In genomic region chr14:96568646-96569045, GRCh38 we compare ENCODE assay signal across 18 cellular contexts.
DNase-seq lines count a peak whose midpoint lies in the region; TF ChIP-seq lines count a peak whose summit lies in the region.
"Had no signal": no experiment of that assay in that cellular context is flagged by ENCODE, and none has a peak within 500 bp of the region (broad histone marks: within the 10 kb centered on the region; RNA-seq: fewer than 3 reads in every experiment).

No MANE protein-coding gene starts in this region.

- H3K9me2 ChIP-seq in Karpas-422 (replicated peaks; ENCODE audit: insufficient read depth, low read length): no peaks in the 10 kb centered on the region

- H3K4me2 ChIP-seq in Karpas-422 (ENCODE audit: low read depth, low read length, poor library complexity, severe bottlenecking): no peak overlapping the region
- H3K4me2 ChIP-seq: BLaER1 treated with 17β-estradiol and CSF1 and Interleukin-3, amounts not matched to agents 10 nM and 100 nM had no signal

- no peaks in the 10 kb centered on the region for H3K9me3 ChIP-seq in Karpas-422 (ENCODE audit: low read length)
- H3K9me3 ChIP-seq: BLaER1 treated with 17β-estradiol and CSF1 and Interleukin-3, amounts not matched to agents 10 nM and 100 nM; Caco-2 had no signal

- no peaks in the 10 kb centered on the region for H4K20me1 ChIP-seq in Karpas-422 (ENCODE audit: insufficient read depth, low read depth, low read length)

- peak overlapping the region; percentile 85 for H3K27ac ChIP-seq in Karpas-422 (ENCODE audit: low read length)
- H3K27ac ChIP-seq: BLaER1 treated with 17β-estradiol and CSF1 and Interleukin-3, amounts not matched to agents 10 nM and 100 nM had no signal

- H3K79me2 ChIP-seq in Karpas-422 (ENCODE audit: low read length): peaks cover 51% of the 10 kb centered on the region

- peak overlapping the region; percentile 54 for H3K27ac Mint-ChIP-seq in chondrocyte (ENCODE audit: unreplicated experiment)
- H3K27ac Mint-ChIP-seq: B cell; CD8-positive, alpha-beta memory T cell had no signal

- no peak overlapping the region for H3K9ac ChIP-seq in Karpas-422 (ENCODE audit: low read length)
- H3K9ac ChIP-seq: BLaER1 treated with 17β-estradiol and CSF1 and Interleukin-3, amounts not matched to agents 10 nM and 100 nM had no signal

- peaks cover 41% of the 10 kb centered on the region for H3K4me1 Mint-ChIP-seq in chondrocyte (ENCODE audit: low read depth)

- H3K9me3 Mint-ChIP-seq in chondrocyte (ENCODE audit: low read depth): no peaks in the 10 kb centered on the region
- H3K9me3 Mint-ChIP-seq: CD8-positive, alpha-beta memory T cell; H9; IgD-negative memory B cell had no signal

- no peak overlapping the region for H2AFZ ChIP-seq in Karpas-422 (ENCODE audit: low read length)

- no peak overlapping the region for H3K4me3 ChIP-seq in AG10803 (ENCODE audit: low read length)
- no peak overlapping the region for H3K4me3 ChIP-seq in Karpas-422 (ENCODE audit: low read length)
- H3K4me3 ChIP-seq: BLaER1 treated with 17β-estradiol and CSF1 and Interleukin-3, amounts not matched to agents 10 nM and 100 nM; GM12878 had no signal

- DNase-seq in AG10803 (ENCODE audit: low read depth): peak; percentile 64
- DNase-seq in Karpas-422: no peak
- no peak for DNase-seq in chondrocyte (ENCODE audit: low spot score)
- DNase-seq in cerebellar nuclear complex (lab: John Stamatoyannopoulos, UW): no peak
- no peak for DNase-seq in COLO829 (ENCODE audit: low spot score)
- no peak for DNase-seq in erythroblast (lab: John Stamatoyannopoulos, UW)
- DNase-seq: ACHN; Caco-2; CD8-positive, alpha-beta memory T cell; DMS153; DMS79; GF-D8; H9; KBM-7 had no signal

- peaks cover 65% of the 10 kb centered on the region for H3K4me1 ChIP-seq in Karpas-422 (ENCODE audit: low read length)
- H3K4me1 ChIP-seq: BLaER1 treated with 17β-estradiol and CSF1 and Interleukin-3, amounts not matched to agents 10 nM and 100 nM had no signal

- peaks cover 2% of the 10 kb centered on the region for H3K36me3 Mint-ChIP-seq in chondrocyte (ENCODE audit: low read depth)

- H3K27me3 Mint-ChIP-seq in chondrocyte (ENCODE audit: low read depth): no peaks in the 10 kb centered on the region
- H3K27me3 Mint-ChIP-seq: B cell, IgD-negative memory B cell had no signal

- H3K36me3 ChIP-seq in Karpas-422 (ENCODE audit: insufficient read depth, low read length): peaks cover 71% of the 10 kb centered on the region

- TF ChIP-seq CTCF in AG10803 (conservative IDR thresholded peaks at IDR 0.05; ENCODE audit: low read length) (no peak), chondrocyte (IDR thresholded peaks at IDR 0.05) (no peak)

- no peaks in the 10 kb centered on the region for H3K27me3 ChIP-seq in Karpas-422 (ENCODE audit: low read length)
- H3K27me3 ChIP-seq: BLaER1 treated with 17β-estradiol and CSF1 and Interleukin-3, amounts not matched to agents 10 nM and 100 nM had no signal

- H3K4me3 Mint-ChIP-seq in chondrocyte (ENCODE audit: unreplicated experiment): no peak overlapping the region
- H3K4me3 Mint-ChIP-seq: B cell; CD8-positive, alpha-beta memory T cell; H9; IgD-negative memory B cell had no signal

- TF ChIP-seq POLR2A in erythroblast (IDR thresholded peaks at IDR 0.05; ENCODE audit: low read length): no peak
